Comparison of ENCODE assay signal across 9 cellular contexts in genomic region chr6:18277181-18278006, GRCh38. TPM values are rescaled to one million over a fixed set of nuclear protein-coding genes. Genes with fewer than 3 reads are reported as not detected.
A peak's percentile ranks its signal among the peaks of the same experiment; 100 is the strongest.
DNase-seq lines count a peak whose midpoint lies in the region; ATAC-seq and TF ChIP-seq lines count a peak whose summit lies in the region.
"Had no signal": no experiment of that assay in that cellular context is flagged by ENCODE, and none has a peak within 500 bp of the region (broad histone marks: within the 10 kb centered on the region; RNA-seq: fewer than 3 reads in every experiment).

No MANE protein-coding gene starts in this region.

- peak overlapping the region; percentile 36 for H3K27ac ChIP-seq in skeletal muscle tissue (ENCODE audit: low read depth, low read length)

- H3K9me3 Mint-ChIP-seq in activated CD8-positive, alpha-beta T cell treated with anti-CD3 and anti-CD28 coated beads for 36 hours, result no peaks in the 10 kb centered on the region

- no peak for ATAC-seq in activated CD8-positive, alpha-beta T cell treated with anti-CD3 and anti-CD28 coated beads for 36 hours
- ATAC-seq in left ventricle myocardium superior, result peak; percentile 82

- peak overlapping the region; percentile 75 to 92 (median 80) for H3K9ac ChIP-seq in skeletal muscle tissue (ENCODE audit: low read depth in 1 of 3, low read length in 3 of 3)

- no peak for TF ChIP-seq CTCF in activated CD8-positive, alpha-beta T cell treated with anti-CD3 and anti-CD28 coated beads for 36 hours (IDR thresholded peaks at IDR 0.05)

- H3K27ac Mint-ChIP-seq in activated CD8-positive, alpha-beta T cell treated with anti-CD3 and anti-CD28 coated beads for 36 hours, result no peak overlapping the region

- intact Hi-C loops in activated CD8-positive, alpha-beta T cell treated with anti-CD3 and anti-CD28 coated beads for 36 hours (cut with micrococcal nuclease), result no loop called here
- intact Hi-C loops in left ventricle myocardium superior (cut with micrococcal nuclease), result no loop called here

- H3K4me1 Mint-ChIP-seq in activated CD8-positive, alpha-beta T cell treated with anti-CD3 and anti-CD28 coated beads for 36 hours (ENCODE audit: low read depth), result peaks cover 6% of the 10 kb centered on the region

- no peaks in the 10 kb centered on the region for H3K9me3 ChIP-seq in skeletal muscle tissue (ENCODE audit: control insufficient read depth in 3 of 3, low read length in 3 of 3)

- peaks cover 43% of the 10 kb centered on the region for H3K27me3 Mint-ChIP-seq in activated CD8-positive, alpha-beta T cell treated with anti-CD3 and anti-CD28 coated beads for 36 hours

- no peaks in the 10 kb centered on the region for H3K36me3 Mint-ChIP-seq in activated CD8-positive, alpha-beta T cell treated with anti-CD3 and anti-CD28 coated beads for 36 hours (ENCODE audit: low read depth)

- H3K4me3 ChIP-seq in skeletal muscle tissue (ENCODE audit: low read length in 3 of 3), result peak overlapping the region; percentile 61 to 83 (median 81)

- peaks cover 4 to 7% (median 5%) of the 10 kb centered on the region in 3 donors for H3K27me3 ChIP-seq in skeletal muscle tissue (ENCODE audit: control insufficient read depth in 3 of 3, insufficient read depth in 3 of 3, low read length in 3 of 3)

- H3K4me3 Mint-ChIP-seq in activated CD8-positive, alpha-beta T cell treated with anti-CD3 and anti-CD28 coated beads for 36 hours, result peak overlapping the region; percentile 51

- peaks cover 10 to 13% (median 11%) of the 10 kb centered on the region in 3 donors for H3K4me1 ChIP-seq in skeletal muscle tissue (ENCODE audit: control insufficient read depth in 3 of 3, insufficient read depth in 3 of 3, low read length in 3 of 3)

- DNase-seq in DMS79 (lab: John Stamatoyannopoulos, UW) (peak; percentile 37), DMS79 treated with DMSO at 0.1 percent for 48 hours (lab: John Stamatoyannopoulos, UW) (no peak), left ventricle myocardium superior (peak; percentile 43), GM19240 (ENCODE audit: insufficient read length, low spot score) (no peak), AG08395 (ENCODE audit: low spot score) (no peak), SHP77 (lab: John Stamatoyannopoulos, UW) (no peak)
- DNase-seq in activated CD8-positive, alpha-beta T cell treated with anti-CD3 and anti-CD28 coated beads for 36 hours, result no peak
- DNase-seq: activated gamma-delta T cell had no signal

- peaks cover 0 to 2% (median 0%) of the 10 kb centered on the region in 3 donors for H3K36me3 ChIP-seq in skeletal muscle tissue (ENCODE audit: control insufficient read depth in 3 of 3, insufficient read depth in 3 of 3, low read length in 3 of 3)

- POLR2A ChIA-PET in activated CD8-positive, alpha-beta T cell treated with anti-CD3 and anti-CD28 coated beads for 36 hours (lab: Charles Lee), result no interaction called here

- CTCF ChIA-PET in activated CD8-positive, alpha-beta T cell treated with anti-CD3 and anti-CD28 coated beads for 36 hours (lab: Charles Lee), result no interaction called here

RNA-seq across cellular contexts. Expression of gene DEK, which starts 13.1 kb away (rescaled TPM):
- total RNA-seq in activated CD8-positive, alpha-beta T cell treated with anti-CD3 and anti-CD28 coated beads for 36 hours, result 100 to 1,000 TPM; 185 to 191 TPM
- 69.1 TPM for total RNA-seq in left ventricle myocardium superior
- 64.2 TPM for total RNA-seq in skeletal muscle tissue

Comparison
In these comparisons a context has a peak if more than half of its experiments do, and no peak if none do; other contexts are left out.
1. DNase-seq: peak in DMS79 (single experiment) and left ventricle myocardium superior (single experiment); none in DMS79 treated with DMSO at 0.1 percent for 48 hours (single experiment), activated CD8-positive, alpha-beta T cell treated with anti-CD3 and anti-CD28 coated beads for 36 hours (single experiment), GM19240 (single experiment), AG08395 (single experiment) and SHP77 (0 of 2).